In the genomic region with DNA sequence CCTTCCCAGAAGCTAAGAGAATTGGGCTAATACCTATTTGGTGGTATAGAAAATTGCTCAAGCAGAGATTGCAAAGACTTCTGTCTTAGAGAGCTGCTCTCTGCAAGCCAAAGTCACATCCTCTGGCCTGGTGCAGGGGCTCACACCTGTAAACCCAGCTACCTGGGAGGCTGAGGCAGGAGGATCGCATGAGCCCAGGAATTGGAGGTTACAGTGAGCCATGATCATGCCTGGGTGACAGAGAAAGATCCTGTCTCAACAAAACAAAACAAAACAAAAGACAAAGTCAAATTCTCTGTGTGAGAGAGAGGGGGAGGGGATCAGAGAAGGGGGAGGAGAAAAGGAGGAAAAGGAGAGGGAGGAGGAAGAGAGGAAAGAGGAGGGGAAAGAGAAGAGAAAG, we compare ENCODE assay signal across 21 cellular contexts.
"Had no signal": no experiment of that assay in that cellular context is flagged by ENCODE, and none has a peak within 500 bp of the region (broad histone marks: within the 10 kb centered on the region; RNA-seq: fewer than 3 reads in every experiment).

No MANE protein-coding gene starts in this region.

- H3K9me3 ChIP-seq: colonic mucosa, esophagus squamous epithelium, ovary, right atrium auricular region, sigmoid colon, thyroid gland, upper lobe of left lung, uterus had no signal

- H3K4me1 ChIP-seq: colonic mucosa, right atrium auricular region, sigmoid colon, thyroid gland, upper lobe of left lung, uterus had no signal

- H3K27ac ChIP-seq: colonic mucosa, esophagus squamous epithelium, hepatocyte, ovary, right atrium auricular region, sigmoid colon, thyroid gland, upper lobe of left lung, uterus had no signal

- H3K4me3 ChIP-seq: colonic mucosa, esophagus squamous epithelium, hepatocyte, lung, ovary, right atrium auricular region, sigmoid colon, thyroid gland, upper lobe of left lung, uterus had no signal

- H3K4me2 ChIP-seq: hepatocyte had no signal

- H3K79me2 ChIP-seq: hepatocyte had no signal

- H3K36me3 ChIP-seq: colonic mucosa, esophagus squamous epithelium, ovary, right atrium auricular region, sigmoid colon, thyroid gland, upper lobe of left lung, uterus had no signal

- H3K4me1 Mint-ChIP-seq: naive thymus-derived CD8-positive, alpha-beta T cell; neural crest cell had no signal

- H3K9me3 Mint-ChIP-seq: neural crest cell had no signal

- H3K27me3 ChIP-seq: colonic mucosa, esophagus squamous epithelium, hepatocyte, ovary, right atrium auricular region, sigmoid colon, thyroid gland, upper lobe of left lung, uterus had no signal

- H3K4me3 Mint-ChIP-seq: naive thymus-derived CD8-positive, alpha-beta T cell; neural crest cell had no signal

- ATAC-seq: left colon; left ventricle myocardium superior; naive thymus-derived CD8-positive, alpha-beta T cell had no signal

- DNase-seq: colonic mucosa; dermis blood vessel endothelial cell; esophagus squamous epithelium; foreskin fibroblast; head of caudate nucleus; left colon; left ventricle myocardium superior; naive thymus-derived CD8-positive, alpha-beta T cell; nucleus accumbens; ovary; sigmoid colon; small intestine; stimulated activated CD4-positive, alpha-beta T cell treated with anti-CD3 and anti-CD28 coated beads, Interleukin-12 subunit alpha, Interleukin-12 subunit beta, amount 100 ng/mL, for 4 hours; stimulated activated naive CD4-positive, alpha-beta T cell treated with Interleukin-2 at 50 U/mL for 16 hours; thyroid gland; upper lobe of left lung; uterus had no signal

- H2AFZ ChIP-seq: hepatocyte had no signal

- H3K27ac Mint-ChIP-seq: naive thymus-derived CD8-positive, alpha-beta T cell had no signal

- H3K36me3 Mint-ChIP-seq: naive thymus-derived CD8-positive, alpha-beta T cell had no signal
